8 cellular contexts compared by ENCODE assay signal in genomic region chr4:2763511-2763967, GRCh38. TPM values are rescaled to one million over a fixed set of nuclear protein-coding genes. Genes with fewer than 3 reads are reported as not detected.
A peak's percentile ranks its signal among the peaks of the same experiment; 100 is the strongest.
DNase-seq lines count a peak whose midpoint lies in the region; ATAC-seq and TF ChIP-seq lines count a peak whose summit lies in the region.

No MANE protein-coding gene starts in this region.

- no peaks in the 10 kb centered on the region for H3K79me1 ChIP-seq in trophoblast cell (ENCODE audit: low read length)

- peak overlapping the region; percentile 86 for H4K12ac ChIP-seq in trophoblast cell (ENCODE audit: low read depth, low read length)

- no peak overlapping the region for H2BK5ac ChIP-seq in trophoblast cell (ENCODE audit: low read depth, low read length, poor library complexity)

- no peaks in the 10 kb centered on the region for H4K20me1 ChIP-seq in BLaER1 treated with 17β-estradiol and CSF1 and Interleukin-3, amounts not matched to agents 10 nM and 100 nM
- no peaks in the 10 kb centered on the region for H4K20me1 ChIP-seq in OCI-LY3 (ENCODE audit: insufficient read depth, low read length)
- H4K20me1 ChIP-seq in fibroblast of lung (ENCODE audit: control insufficient read depth, extremely low read depth, insufficient read depth, low read length) = no peaks in the 10 kb centered on the region

- peak overlapping the region; percentile 80 for H4K91ac ChIP-seq in trophoblast cell (ENCODE audit: low read depth, low read length)

- peak overlapping the region; percentile 61 to 87 (median 81) for H3K4me2 ChIP-seq in BLaER1 treated with 17β-estradiol and CSF1 and Interleukin-3, amounts not matched to agents 10 nM and 100 nM
- H3K4me2 ChIP-seq in OCI-LY3 (ENCODE audit: low read length) = peak overlapping the region; percentile 80
- H3K4me2 ChIP-seq in fibroblast of lung (ENCODE audit: extremely low read depth, insufficient read depth, low read length) = peak overlapping the region; percentile 78
- H3K4me2 ChIP-seq in trophoblast cell (ENCODE audit: low read length) = peak overlapping the region; percentile 68

- H3K36me3 ChIP-seq in BLaER1 treated with 17β-estradiol and CSF1 and Interleukin-3, amounts not matched to agents 10 nM and 100 nM = no peaks in the 10 kb centered on the region
- no peaks in the 10 kb centered on the region for H3K36me3 ChIP-seq in OCI-LY3 (replicated peaks; ENCODE audit: low read depth, low read length)
- H3K36me3 ChIP-seq in fibroblast of lung (ENCODE audit: control insufficient read depth, insufficient read depth, low read length) = no peaks in the 10 kb centered on the region
- H3K36me3 ChIP-seq in trophoblast cell (ENCODE audit: control insufficient read depth in 1 of 2, insufficient read depth in 2 of 2, low read length in 2 of 2) = no peaks in the 10 kb centered on the region

- H3K14ac ChIP-seq in trophoblast cell (ENCODE audit: low read length) = peak overlapping the region; percentile 81

- peaks cover 0 to 21% (median 7%) of the 10 kb centered on the region in 11 experiments; a peak in 9 of 22 replicates for H3K9me3 ChIP-seq in BLaER1 treated with 17β-estradiol and CSF1 and Interleukin-3, amounts not matched to agents 10 nM and 100 nM (replicated peaks in 1 of 11)
- no peaks in the 10 kb centered on the region for H3K9me3 ChIP-seq in OCI-LY3 (ENCODE audit: insufficient read depth, low read length)
- no peaks in the 10 kb centered on the region for H3K9me3 ChIP-seq in fibroblast of lung (ENCODE audit: control insufficient read depth, insufficient read depth, low read depth, low read length)
- no peaks in the 10 kb centered on the region for H3K9me3 ChIP-seq in trophoblast cell (ENCODE audit: insufficient read depth, low read depth, low read length)

- peak overlapping the region; percentile 75 for H2AFZ ChIP-seq in OCI-LY3 (ENCODE audit: low read depth, low read length)
- H2AFZ ChIP-seq in fibroblast of lung (ENCODE audit: low read length) = peak overlapping the region; percentile 80
- peak overlapping the region; percentile 79 for H2AFZ ChIP-seq in trophoblast cell (ENCODE audit: insufficient read depth, low read length, poor library complexity)

- peaks cover 0 to 6% (median 0%) of the 10 kb centered on the region in 11 experiments; a peak in 3 of 22 replicates for H3K27me3 ChIP-seq in BLaER1 treated with 17β-estradiol and CSF1 and Interleukin-3, amounts not matched to agents 10 nM and 100 nM
- H3K27me3 ChIP-seq in OCI-LY3 (ENCODE audit: low read depth, low read length) (no peaks in the 10 kb centered on the region), fibroblast of lung (ENCODE audit: control insufficient read depth, insufficient read depth, low read length) (no peaks in the 10 kb centered on the region), trophoblast cell (ENCODE audit: insufficient read depth, low read length) (no peaks in the 10 kb centered on the region)

- peak overlapping the region; percentile 37 to 66 (median 48); a peak in 19 of 20 replicates for H3K4me3 ChIP-seq in BLaER1 treated with 17β-estradiol and CSF1 and Interleukin-3, amounts not matched to agents 10 nM and 100 nM
- H3K4me3 ChIP-seq in OCI-LY3 (ENCODE audit: low read length) (peak overlapping the region; percentile 89), fibroblast of lung (replicated peaks in 1 of 4; ENCODE audit: control extremely low read depth in 1 of 4, insufficient read depth in 1 of 4, low read depth in 3 of 4, low read length in 4 of 4) (peak overlapping the region; percentile 10 to 62 (median 42)), trophoblast cell (ENCODE audit: low read depth, low read length) (no peak overlapping the region)

- TF ChIP-seq CTCF in OCI-LY3 (IDR thresholded peaks at IDR 0.05; ENCODE audit: low read depth, low read length) (no peak), fibroblast of lung (conservative IDR thresholded peaks at IDR 0.05 in 1 of 2, IDR thresholded peaks at IDR 0.05 in 1 of 2; ENCODE audit: low read depth in 1 of 2, low read length in 2 of 2) (no peak)

- peak overlapping the region; percentile 84 for H4K8ac ChIP-seq in trophoblast cell (ENCODE audit: low read depth, low read length)

- H2AK5ac ChIP-seq in trophoblast cell (ENCODE audit: low read length) = peak overlapping the region; percentile 28

- H3K9ac ChIP-seq in BLaER1 treated with 17β-estradiol and CSF1 and Interleukin-3, amounts not matched to agents 10 nM and 100 nM = peak overlapping the region; percentile 30 to 68 (median 59); a peak in 19 of 22 replicates
- H3K9ac ChIP-seq in OCI-LY3 (ENCODE audit: low read length) (peak overlapping the region; percentile 67), fibroblast of lung (ENCODE audit: insufficient read depth, low read length) (peak overlapping the region; percentile 48), trophoblast cell (ENCODE audit: low read length) (no peak overlapping the region)

- peak overlapping the region; percentile 65 for H3K18ac ChIP-seq in trophoblast cell (ENCODE audit: low read length)

- no peak overlapping the region for H3K4ac ChIP-seq in trophoblast cell (ENCODE audit: low read depth, low read length)

- no peak overlapping the region for H3K23ac ChIP-seq in trophoblast cell (ENCODE audit: low read length)

- no peaks in the 10 kb centered on the region for H3K79me2 ChIP-seq in OCI-LY3 (ENCODE audit: low read length)
- H3K79me2 ChIP-seq in fibroblast of lung (ENCODE audit: control insufficient read depth, insufficient read depth, low read length) = no peaks in the 10 kb centered on the region
- no peaks in the 10 kb centered on the region for H3K79me2 ChIP-seq in trophoblast cell (ENCODE audit: control insufficient read depth, insufficient read depth, low read length, poor library complexity)

- peak overlapping the region; percentile 18 to 64 (median 46); a peak in 14 of 22 replicates for H3K27ac ChIP-seq in BLaER1 treated with 17β-estradiol and CSF1 and Interleukin-3, amounts not matched to agents 10 nM and 100 nM
- H3K27ac ChIP-seq in OCI-LY3 (ENCODE audit: low read length) (no peak overlapping the region), fibroblast of lung (ENCODE audit: insufficient read depth, low read length) (peak overlapping the region; percentile 4), trophoblast cell (ENCODE audit: low read depth, low read length) (no peak overlapping the region)

- peak overlapping the region; percentile 28 for H2BK120ac ChIP-seq in trophoblast cell (ENCODE audit: insufficient read depth, low read length, poor library complexity)

- H2BK12ac ChIP-seq in trophoblast cell (ENCODE audit: low read length) = peak overlapping the region; percentile 3

- peaks cover 4 to 26% (median 10%) of the 10 kb centered on the region in 10 experiments; a peak in 15 of 20 replicates for H3K4me1 ChIP-seq in BLaER1 treated with 17β-estradiol and CSF1 and Interleukin-3, amounts not matched to agents 10 nM and 100 nM
- H3K4me1 ChIP-seq in OCI-LY3 (ENCODE audit: low read length) (peaks cover 15% of the 10 kb centered on the region), fibroblast of lung (ENCODE audit: control insufficient read depth, extremely low read depth, insufficient read depth, low read length) (peaks cover 3% of the 10 kb centered on the region), trophoblast cell (ENCODE audit: control insufficient read depth in 1 of 2, insufficient read depth in 2 of 2, low read length in 2 of 2) (peaks cover 1 to 2% of the 10 kb centered on the region in 2 experiments)

- no peak for ATAC-seq in HG03520 (IDR thresholded peaks at IDR 0.05; ENCODE audit: unreplicated experiment)
- ATAC-seq in GM18870 (IDR thresholded peaks at IDR 0.05; ENCODE audit: unreplicated experiment) = no peak

- no CpG with 5 or more reads among the region's 23 CpGs for WGBS in trophoblast cell (ENCODE audit: extremely low coverage, insufficient coverage, insufficient read length)

- DNase-seq in fibroblast of lung (ENCODE audit: low read depth in 2 of 2) (no peak), trophoblast cell (no peak), NCI-H2196 (lab: John Stamatoyannopoulos, UW; ENCODE audit: unreplicated experiment) (no peak), GOT3 (lab: John Stamatoyannopoulos, UW) (no peak)

RNA-seq across cellular contexts. Expression of gene TNIP2, which starts 7.4 kb away (rescaled TPM):
- total RNA-seq in fibroblast of lung = 56.5 and 61.9 TPM in 2 replicates
- 19.2 and 21.8 TPM in 2 replicates for polyA plus RNA-seq in fibroblast of lung
- polyA plus RNA-seq in fibroblast of lung (2012) = 28.2 and 34.5 TPM in 2 replicates
- 13.7 and 18.5 TPM in 2 replicates for polyA minus RNA-seq in fibroblast of lung (ENCODE audit: low replicate concordance)
- polyA plus RNA-seq in trophoblast cell (2013) = 52.2 and 57.7 TPM in 2 replicates

RNA-seq across cellular contexts. Expression of gene SH3BP2, which starts 29.3 kb away (rescaled TPM):
- total RNA-seq in fibroblast of lung = 8.6 and 9.5 TPM in 2 replicates
- polyA plus RNA-seq in fibroblast of lung = 10.0 and 14.1 TPM in 2 replicates
- 9.9 and 13.4 TPM in 2 replicates for polyA plus RNA-seq in fibroblast of lung (2012)
- polyA minus RNA-seq in fibroblast of lung (ENCODE audit: low replicate concordance) = 46.6 and 98.6 TPM in 2 replicates
- polyA plus RNA-seq in trophoblast cell (2013) = 21.3 and 21.9 TPM in 2 replicates

Comparison
In these comparisons a context has a peak if more than half of its experiments do, and no peak if none do; other contexts are left out.
1. H3K27ac ChIP-seq: peak in BLaER1 treated with 17β-estradiol and CSF1 and Interleukin-3, amounts not matched to agents 10 nM and 100 nM (11 of 11) and fibroblast of lung (single experiment); none in OCI-LY3 (single experiment) and trophoblast cell (single experiment).
2. Peak in every context shown above with its lines, with median percentiles within 50 percentile points of each other: H3K4me2 ChIP-seq and H2AFZ ChIP-seq.